Comparison of ENCODE assay signal across 13 cellular contexts in the genomic region with DNA sequence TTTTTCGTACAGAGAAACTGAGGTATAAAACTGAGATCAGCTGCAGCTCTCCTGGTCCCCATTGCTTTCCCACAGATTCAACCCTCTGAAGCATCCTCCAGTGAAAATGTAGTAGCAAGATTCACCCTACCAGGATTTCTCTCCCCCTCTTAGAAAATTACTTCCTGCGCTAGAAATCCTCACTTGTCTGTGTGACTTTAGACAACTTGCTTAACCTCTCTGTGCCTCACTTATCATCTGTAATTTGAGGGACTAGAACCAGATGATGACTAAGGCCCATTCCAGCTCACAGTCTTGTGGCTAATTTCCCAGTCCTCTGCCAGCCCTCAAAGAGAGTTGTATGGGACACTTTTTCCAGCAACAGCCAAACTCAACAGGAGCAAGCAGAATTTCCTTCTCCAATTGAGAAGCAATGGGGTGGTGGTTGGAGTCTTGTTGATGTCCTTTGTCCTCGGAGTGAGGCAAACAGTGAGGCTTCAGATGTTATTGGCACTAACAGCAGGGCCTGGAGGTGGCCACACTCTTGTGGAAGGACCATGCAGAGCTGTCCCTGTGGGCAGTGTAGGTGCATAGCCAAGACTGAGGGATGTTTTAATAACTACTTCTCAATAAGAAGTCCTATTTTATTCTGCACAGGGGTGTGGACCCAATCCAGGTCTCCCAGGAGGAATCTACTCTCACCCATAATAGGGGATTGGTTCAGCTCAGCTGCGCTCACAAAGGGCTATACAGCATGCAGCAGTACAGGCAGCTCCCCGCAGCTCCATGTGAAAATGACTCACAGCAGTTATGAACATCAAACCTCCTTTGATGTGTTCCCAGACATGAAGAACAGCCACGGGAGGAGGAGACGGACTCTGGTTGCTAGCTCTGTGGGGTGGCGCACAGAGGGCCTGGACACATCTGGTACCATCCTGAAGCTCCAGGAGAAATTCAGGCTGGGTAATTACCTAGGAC.
A peak's percentile ranks its signal among the peaks of the same experiment; 100 is the strongest.
DNase-seq lines count a peak whose midpoint lies in the region; ATAC-seq and TF ChIP-seq lines count a peak whose summit lies in the region.
"Had no signal": no experiment of that assay in that cellular context is flagged by ENCODE, and none has a peak within 500 bp of the region (broad histone marks: within the 10 kb centered on the region; RNA-seq: fewer than 3 reads in every experiment).

No MANE protein-coding gene starts in this region.

- WGBS in tibial nerve, 2 donors, result 74 to 80% methylated on average over 8 of the region's 8 CpGs

- H3K36me3 ChIP-seq in tibial nerve, result no peaks in the 10 kb centered on the region
- H3K36me3 ChIP-seq: uterus had no signal

- DNase-seq in AG10803 (ENCODE audit: low read depth) (peak; percentile 49), NCI-H2227 treated with DMSO at 0.1 percent for 48 hours (lab: John Stamatoyannopoulos, UW) (peak; percentile 70), cardiac fibroblast (ENCODE audit: low read depth in 2 of 2) (peak; percentile 37 to 45), midbrain (lab: John Stamatoyannopoulos, UW) (peak; percentile 24), tibial nerve (ENCODE audit: low spot score in 2 of 2) (no peak), CD1c-positive myeloid dendritic cell (ENCODE audit: extremely low spot score) (no peak), retina (no peak)
- DNase-seq: effector CD4-positive, alpha-beta T cell; GF-D8; NCI-H2029 treated with DMSO at 0.1 percent for 48 hours; T-helper 2 cell had no signal

- peaks cover 0 to 12% of the 10 kb centered on the region in 2 donors for H3K27me3 ChIP-seq in tibial nerve
- H3K27me3 ChIP-seq: uterus had no signal

- no peak for TF ChIP-seq EP300 in tibial nerve (IDR thresholded peaks at IDR 0.05)

- no peak for TF ChIP-seq POLR2A in tibial nerve (IDR thresholded peaks at IDR 0.05)

- TF ChIP-seq CTCF in AG10803 (conservative IDR thresholded peaks at IDR 0.05; ENCODE audit: low read length) (no peak), cardiac fibroblast (IDR thresholded peaks at IDR 0.05; ENCODE audit: low read depth, low read length) (no peak), tibial nerve (IDR thresholded peaks at IDR 0.05) (no peak)

- peaks cover 0 to 6% (median 0%) of the 10 kb centered on the region in 4 donors for H3K4me1 ChIP-seq in tibial nerve
- H3K4me1 ChIP-seq: uterus had no signal

- H3K27ac ChIP-seq in tibial nerve, result no peak overlapping the region
- H3K27ac ChIP-seq: uterus had no signal

- no peaks in the 10 kb centered on the region for H3K9me3 ChIP-seq in tibial nerve
- H3K9me3 ChIP-seq: uterus had no signal

- ATAC-seq in GM21576 (IDR thresholded peaks at IDR 0.05; ENCODE audit: unreplicated experiment), result no peak

- H3K4me3 ChIP-seq in AG10803 (ENCODE audit: low read length), result no peak overlapping the region
- H3K4me3 ChIP-seq in cardiac fibroblast (replicated peaks in 1 of 2; ENCODE audit: low read depth in 2 of 2, low read length in 2 of 2), result no peak overlapping the region
- no peak overlapping the region for H3K4me3 ChIP-seq in tibial nerve
- H3K4me3 ChIP-seq: uterus had no signal

Comparison
In these comparisons a context has a peak if more than half of its experiments do, and no peak if none do; other contexts are left out.
1. DNase-seq: peak in AG10803 (single experiment), NCI-H2227 treated with DMSO at 0.1 percent for 48 hours (single experiment), cardiac fibroblast (2 of 2) and midbrain (single experiment); none in tibial nerve (0 of 2), CD1c-positive myeloid dendritic cell (single experiment) and retina (single experiment).